Comparison of ENCODE assay signal across 1 cellular context in genomic region chr20:31860431-31861345, GRCh38.
TF ChIP-seq lines count a peak whose summit lies in the region.

No MANE protein-coding gene starts in this region.

TF ChIP-seq in HEK293T, 16 proteins besides CTCF, POLR2A, EP300 and RAD21:
- TF ChIP-seq BHLHE40 (IDR thresholded peaks at IDR 0.05; ENCODE audit: borderline replicate concordance) (no peak), TARDBP (IDR thresholded peaks at IDR 0.05) (no peak), HDGF (IDR thresholded peaks at IDR 0.05; ENCODE audit: borderline replicate concordance) (no peak), PKNOX1 (IDR thresholded peaks at IDR 0.05) (no peak), ARNT (IDR thresholded peaks at IDR 0.05) (no peak)
